ENCODE assay signal across 1 cellular context in the genomic region with DNA sequence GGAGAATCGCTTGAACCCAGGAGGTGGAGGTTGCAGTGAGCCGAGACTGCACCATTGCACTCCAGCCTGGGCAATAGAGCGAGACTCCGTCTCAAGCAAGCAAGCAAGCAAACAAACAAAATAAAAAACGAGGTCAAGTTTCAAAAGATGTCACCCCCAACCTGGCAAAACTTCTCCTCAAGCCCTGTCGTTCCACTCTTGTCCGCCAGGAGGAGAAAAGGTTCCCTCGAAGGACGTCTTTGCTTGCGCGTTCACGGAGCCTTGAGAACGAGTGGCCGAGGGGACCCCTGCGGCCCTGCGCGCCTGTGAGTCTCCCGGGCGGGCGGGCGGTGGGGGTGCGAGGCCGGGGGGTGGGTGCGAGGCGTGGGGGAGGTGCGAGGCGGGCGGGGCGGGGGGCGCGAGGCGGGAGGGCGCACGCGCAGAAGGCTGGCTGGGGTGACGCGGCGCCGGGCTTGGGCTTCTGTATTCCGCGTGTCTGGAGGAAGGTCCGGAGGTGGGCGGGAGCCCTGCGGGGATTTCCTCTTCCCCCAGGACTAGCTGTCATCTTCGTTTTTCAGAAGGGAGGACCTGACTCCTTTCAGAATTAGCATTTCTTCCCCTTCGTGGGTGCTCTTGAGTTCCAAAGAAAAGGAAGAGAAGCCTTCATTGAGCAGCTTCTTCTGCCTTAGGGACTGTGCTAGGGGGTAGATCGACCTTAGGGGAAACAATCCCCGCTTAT.
TF ChIP-seq lines count a peak whose summit lies in the region.

No MANE protein-coding gene starts in this region.

TF ChIP-seq in A549, 52 proteins besides CTCF, POLR2A, EP300 and RAD21 (continued from another document):
- TF ChIP-seq, protein P1, sequence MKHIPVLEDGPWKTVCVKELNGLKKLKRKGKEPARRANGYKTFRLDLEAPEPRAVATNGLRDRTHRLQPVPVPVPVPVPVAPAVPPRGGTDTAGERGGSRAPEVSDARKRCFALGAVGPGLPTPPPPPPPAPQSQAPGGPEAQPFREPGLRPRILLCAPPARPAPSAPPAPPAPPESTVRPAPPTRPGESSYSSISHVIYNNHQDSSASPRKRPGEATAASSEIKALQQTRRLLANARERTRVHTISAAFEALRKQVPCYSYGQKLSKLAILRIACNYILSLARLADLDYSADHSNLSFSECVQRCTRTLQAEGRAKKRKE (CRISPR knock-in tag; IDR thresholded peaks at IDR 0.05; ENCODE audit: low read depth): 0 out of 2 replicates have a peak, but pooled peaks have one; percentile 56
- TF ChIP-seq HOXA7 (CRISPR knock-in tag; IDR thresholded peaks at IDR 0.05): no peak
- TF ChIP-seq GATA3 (IDR thresholded peaks at IDR 0.05; ENCODE audit: borderline replicate concordance): no peak
- no peak for TF ChIP-seq NPAS2 (CRISPR knock-in tag; IDR thresholded peaks at IDR 0.05; ENCODE audit: borderline replicate concordance)
- TF ChIP-seq RFX5 (IDR thresholded peaks at IDR 0.05): no peak
- no peak for TF ChIP-seq RCOR1 (IDR thresholded peaks at IDR 0.05; ENCODE audit: low read depth, low read length)
- TF ChIP-seq, protein P2, sequence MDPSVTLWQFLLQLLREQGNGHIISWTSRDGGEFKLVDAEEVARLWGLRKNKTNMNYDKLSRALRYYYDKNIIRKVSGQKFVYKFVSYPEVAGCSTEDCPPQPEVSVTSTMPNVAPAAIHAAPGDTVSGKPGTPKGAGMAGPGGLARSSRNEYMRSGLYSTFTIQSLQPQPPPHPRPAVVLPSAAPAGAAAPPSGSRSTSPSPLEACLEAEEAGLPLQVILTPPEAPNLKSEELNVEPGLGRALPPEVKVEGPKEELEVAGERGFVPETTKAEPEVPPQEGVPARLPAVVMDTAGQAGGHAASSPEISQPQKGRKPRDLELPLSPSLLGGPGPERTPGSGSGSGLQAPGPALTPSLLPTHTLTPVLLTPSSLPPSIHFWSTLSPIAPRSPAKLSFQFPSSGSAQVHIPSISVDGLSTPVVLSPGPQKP (IDR thresholded peaks at IDR 0.05; ENCODE audit: low read depth, low read length): no peak
- peak; percentile 83 for TF ChIP-seq SMC3 (IDR thresholded peaks at IDR 0.05)
- no peak for TF ChIP-seq ZSCAN20 (CRISPR knock-in tag; IDR thresholded peaks at IDR 0.05)
- TF ChIP-seq ESRRA (IDR thresholded peaks at IDR 0.05; ENCODE audit: borderline replicate concordance, low read length): no peak
- no peak for TF ChIP-seq CHD4 (IDR thresholded peaks at IDR 0.05; ENCODE audit: borderline replicate concordance)
- 0 out of 2 replicates have a peak, but pooled peaks have one; percentile 26 for TF ChIP-seq MAZ (IDR thresholded peaks at IDR 0.05; ENCODE audit: borderline replicate concordance, low read depth, low read length)
- TF ChIP-seq, protein P3, sequence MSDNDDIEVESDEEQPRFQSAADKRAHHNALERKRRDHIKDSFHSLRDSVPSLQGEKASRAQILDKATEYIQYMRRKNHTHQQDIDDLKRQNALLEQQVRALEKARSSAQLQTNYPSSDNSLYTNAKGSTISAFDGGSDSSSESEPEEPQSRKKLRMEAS (IDR thresholded peaks at IDR 0.05): peak; percentile 91
- TF ChIP-seq MYC (IDR thresholded peaks at IDR 0.05; ENCODE audit: borderline replicate concordance, low read length): no peak
- TF ChIP-seq JUN (IDR thresholded peaks at IDR 0.05): peak in 1 of 2 experiments; percentile 45; a peak in 1 of 5 replicates
- TF ChIP-seq EHF (CRISPR knock-in tag; IDR thresholded peaks at IDR 0.05): no peak
- no peak for TF ChIP-seq ZNF302 (CRISPR knock-in tag; IDR thresholded peaks at IDR 0.05)
- TF ChIP-seq BHLHE40 (IDR thresholded peaks at IDR 0.05; ENCODE audit: low read depth, low read length): no peak
- TF ChIP-seq, protein P4, sequence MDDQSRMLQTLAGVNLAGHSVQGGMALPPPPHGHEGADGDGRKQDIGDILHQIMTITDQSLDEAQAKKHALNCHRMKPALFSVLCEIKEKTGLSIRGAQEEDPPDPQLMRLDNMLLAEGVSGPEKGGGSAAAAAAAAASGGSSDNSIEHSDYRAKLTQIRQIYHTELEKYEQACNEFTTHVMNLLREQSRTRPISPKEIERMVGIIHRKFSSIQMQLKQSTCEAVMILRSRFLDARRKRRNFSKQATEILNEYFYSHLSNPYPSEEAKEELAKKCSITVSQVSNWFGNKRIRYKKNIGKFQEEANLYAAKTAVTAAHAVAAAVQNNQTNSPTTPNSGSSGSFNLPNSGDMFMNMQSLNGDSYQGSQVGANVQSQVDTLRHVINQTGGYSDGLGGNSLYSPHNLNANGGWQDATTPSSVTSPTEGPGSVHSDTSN (IDR thresholded peaks at IDR 0.05): no peak
- no peak for TF ChIP-seq CEBPB (IDR thresholded peaks at IDR 0.05)
- no peak for TF ChIP-seq SREBF2 (IDR thresholded peaks at IDR 0.05)
- TF ChIP-seq MAFK (IDR thresholded peaks at IDR 0.05; ENCODE audit: partially characterized antibody): no peak
- no peak for TF ChIP-seq FOSL2 (IDR thresholded peaks at IDR 0.05)
- TF ChIP-seq FOSL2 (CRISPR knock-in tag; IDR thresholded peaks at IDR 0.05): no peak
- TF ChIP-seq, protein P5, sequence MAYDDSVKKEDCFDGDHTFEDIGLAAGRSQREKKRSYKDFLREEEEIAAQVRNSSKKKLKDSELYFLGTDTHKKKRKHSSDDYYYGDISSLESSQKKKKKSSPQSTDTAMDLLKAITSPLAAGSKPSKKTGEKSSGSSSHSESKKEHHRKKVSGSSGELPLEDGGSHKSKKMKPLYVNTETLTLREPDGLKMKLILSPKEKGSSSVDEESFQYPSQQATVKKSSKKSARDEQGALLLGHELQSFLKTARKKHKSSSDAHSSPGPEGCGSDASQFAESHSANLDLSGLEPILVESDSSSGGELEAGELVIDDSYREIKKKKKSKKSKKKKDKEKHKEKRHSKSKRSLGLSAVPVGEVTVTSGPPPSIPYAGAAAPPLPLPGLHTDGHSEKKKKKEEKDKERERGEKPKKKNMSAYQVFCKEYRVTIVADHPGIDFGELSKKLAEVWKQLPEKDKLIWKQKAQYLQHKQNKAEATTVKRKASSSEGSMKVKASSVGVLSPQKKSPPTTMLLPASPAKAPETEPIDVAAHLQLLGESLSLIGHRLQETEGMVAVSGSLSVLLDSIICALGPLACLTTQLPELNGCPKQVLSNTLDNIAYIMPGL (CRISPR knock-in tag; IDR thresholded peaks at IDR 0.05; ENCODE audit: borderline replicate concordance): no peak
- TF ChIP-seq, protein P6, sequence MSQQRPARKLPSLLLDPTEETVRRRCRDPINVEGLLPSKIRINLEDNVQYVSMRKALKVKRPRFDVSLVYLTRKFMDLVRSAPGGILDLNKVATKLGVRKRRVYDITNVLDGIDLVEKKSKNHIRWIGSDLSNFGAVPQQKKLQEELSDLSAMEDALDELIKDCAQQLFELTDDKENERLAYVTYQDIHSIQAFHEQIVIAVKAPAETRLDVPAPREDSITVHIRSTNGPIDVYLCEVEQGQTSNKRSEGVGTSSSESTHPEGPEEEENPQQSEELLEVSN (IDR thresholded peaks at IDR 0.05; ENCODE audit: borderline replicate concordance, low read depth): peak; percentile 83
- no peak for TF ChIP-seq CBX2 (IDR thresholded peaks at IDR 0.05; ENCODE audit: borderline replicate concordance, low read depth)
- TF ChIP-seq NR3C1 (IDR thresholded peaks at IDR 0.05): no peak
- TF ChIP-seq, protein P7, sequence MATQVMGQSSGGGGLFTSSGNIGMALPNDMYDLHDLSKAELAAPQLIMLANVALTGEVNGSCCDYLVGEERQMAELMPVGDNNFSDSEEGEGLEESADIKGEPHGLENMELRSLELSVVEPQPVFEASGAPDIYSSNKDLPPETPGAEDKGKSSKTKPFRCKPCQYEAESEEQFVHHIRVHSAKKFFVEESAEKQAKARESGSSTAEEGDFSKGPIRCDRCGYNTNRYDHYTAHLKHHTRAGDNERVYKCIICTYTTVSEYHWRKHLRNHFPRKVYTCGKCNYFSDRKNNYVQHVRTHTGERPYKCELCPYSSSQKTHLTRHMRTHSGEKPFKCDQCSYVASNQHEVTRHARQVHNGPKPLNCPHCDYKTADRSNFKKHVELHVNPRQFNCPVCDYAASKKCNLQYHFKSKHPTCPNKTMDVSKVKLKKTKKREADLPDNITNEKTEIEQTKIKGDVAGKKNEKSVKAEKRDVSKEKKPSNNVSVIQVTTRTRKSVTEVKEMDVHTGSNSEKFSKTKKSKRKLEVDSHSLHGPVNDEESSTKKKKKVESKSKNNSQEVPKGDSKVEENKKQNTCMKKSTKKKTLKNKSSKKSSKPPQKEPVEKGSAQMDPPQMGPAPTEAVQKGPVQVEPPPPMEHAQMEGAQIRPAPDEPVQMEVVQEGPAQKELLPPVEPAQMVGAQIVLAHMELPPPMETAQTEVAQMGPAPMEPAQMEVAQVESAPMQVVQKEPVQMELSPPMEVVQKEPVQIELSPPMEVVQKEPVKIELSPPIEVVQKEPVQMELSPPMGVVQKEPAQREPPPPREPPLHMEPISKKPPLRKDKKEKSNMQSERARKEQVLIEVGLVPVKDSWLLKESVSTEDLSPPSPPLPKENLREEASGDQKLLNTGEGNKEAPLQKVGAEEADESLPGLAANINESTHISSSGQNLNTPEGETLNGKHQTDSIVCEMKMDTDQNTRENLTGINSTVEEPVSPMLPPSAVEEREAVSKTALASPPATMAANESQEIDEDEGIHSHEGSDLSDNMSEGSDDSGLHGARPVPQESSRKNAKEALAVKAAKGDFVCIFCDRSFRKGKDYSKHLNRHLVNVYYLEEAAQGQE (IDR thresholded peaks at IDR 0.05): no peak
- TF ChIP-seq KDM1A (IDR thresholded peaks at IDR 0.05; ENCODE audit: low read depth): no peak
- no peak for TF ChIP-seq TFCP2L1 (CRISPR knock-in tag; IDR thresholded peaks at IDR 0.05)
- no peak for TF ChIP-seq KDM5A (IDR thresholded peaks at IDR 0.05)
- no peak for TF ChIP-seq FOXS1 (CRISPR knock-in tag; IDR thresholded peaks at IDR 0.05)
- TF ChIP-seq, protein P8, sequence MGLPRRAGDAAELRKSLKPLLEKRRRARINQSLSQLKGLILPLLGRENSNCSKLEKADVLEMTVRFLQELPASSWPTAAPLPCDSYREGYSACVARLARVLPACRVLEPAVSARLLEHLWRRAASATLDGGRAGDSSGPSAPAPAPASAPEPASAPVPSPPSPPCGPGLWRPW (IDR thresholded peaks at IDR 0.05): no peak
- no peak for TF ChIP-seq POLR2AphosphoS2 (conservative IDR thresholded peaks at IDR 0.05; ENCODE audit: low read length)
- no peak for TF ChIP-seq PHF8 (IDR thresholded peaks at IDR 0.05; ENCODE audit: borderline replicate concordance, low read depth)
- no peak for TF ChIP-seq CHD2 (IDR thresholded peaks at IDR 0.05; ENCODE audit: low read length, partially characterized antibody)
